Comparison of ENCODE assay signal across 8 cellular contexts in the genomic region with DNA sequence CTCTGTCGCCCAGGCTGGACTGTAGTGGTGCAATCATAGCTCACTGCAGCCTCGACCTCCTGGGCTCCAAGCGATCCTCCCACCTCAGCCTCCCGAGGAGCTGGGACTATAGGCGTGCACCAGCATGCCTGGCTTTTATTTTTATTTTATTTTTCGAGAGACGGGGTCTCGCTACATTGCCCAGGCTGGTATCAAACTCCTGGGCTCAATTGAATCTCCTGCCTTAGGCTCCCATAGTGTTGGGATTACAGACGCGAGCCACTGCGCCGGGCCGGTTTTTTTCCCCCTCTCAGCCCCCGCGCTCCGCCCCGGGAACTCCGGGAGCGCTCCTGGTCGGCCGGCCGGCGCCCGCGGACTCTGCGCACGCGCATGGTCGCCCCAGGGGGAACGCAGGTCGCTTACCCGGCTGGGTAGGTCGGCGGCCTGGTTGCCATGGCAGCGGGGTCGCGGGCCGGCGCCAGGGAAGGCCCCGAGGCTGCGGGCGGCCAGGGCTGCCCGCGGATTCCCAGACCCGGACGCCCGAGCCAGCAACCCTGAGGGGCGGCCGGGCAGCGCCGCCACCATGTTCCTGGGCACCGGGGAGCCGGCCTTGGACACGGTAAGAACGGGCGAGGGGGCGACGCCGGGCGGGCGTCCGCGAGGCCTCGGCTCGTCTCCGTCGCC. TPM values are rescaled to one million over a fixed set of nuclear protein-coding genes. Genes with fewer than 3 reads are reported as not detected.
DNase-seq lines count a peak whose midpoint lies in the region; ATAC-seq and TF ChIP-seq lines count a peak whose summit lies in the region.

A gene with protein sequence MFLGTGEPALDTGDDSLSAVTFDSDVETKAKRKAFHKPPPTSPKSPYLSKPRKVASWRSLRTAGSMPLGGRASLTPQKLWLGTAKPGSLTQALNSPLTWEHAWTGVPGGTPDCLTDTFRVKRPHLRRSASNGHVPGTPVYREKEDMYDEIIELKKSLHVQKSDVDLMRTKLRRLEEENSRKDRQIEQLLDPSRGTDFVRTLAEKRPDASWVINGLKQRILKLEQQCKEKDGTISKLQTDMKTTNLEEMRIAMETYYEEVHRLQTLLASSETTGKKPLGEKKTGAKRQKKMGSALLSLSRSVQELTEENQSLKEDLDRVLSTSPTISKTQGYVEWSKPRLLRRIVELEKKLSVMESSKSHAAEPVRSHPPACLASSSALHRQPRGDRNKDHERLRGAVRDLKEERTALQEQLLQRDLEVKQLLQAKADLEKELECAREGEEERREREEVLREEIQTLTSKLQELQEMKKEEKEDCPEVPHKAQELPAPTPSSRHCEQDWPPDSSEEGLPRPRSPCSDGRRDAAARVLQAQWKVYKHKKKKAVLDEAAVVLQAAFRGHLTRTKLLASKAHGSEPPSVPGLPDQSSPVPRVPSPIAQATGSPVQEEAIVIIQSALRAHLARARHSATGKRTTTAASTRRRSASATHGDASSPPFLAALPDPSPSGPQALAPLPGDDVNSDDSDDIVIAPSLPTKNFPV (plus strand): TSS at position 360 of the 663 bp plus-strand sequence. CDS start 203 bp downstream, at position 563.

- in situ Hi-C loops in GM13976 (cut with MboI; ENCODE audit: low sequenced_read_pairs, unreplicated experiment) = no loop called here

- H3K4me3 ChIP-seq in hepatocyte = peak within 1 kb of the TSS; percentile 68
- peak within 1 kb of the TSS; percentile 68 to 96 for H3K4me3 ChIP-seq in vagina

- H4K20me1 ChIP-seq in hepatocyte (ENCODE audit: insufficient read depth, poor library complexity, severe bottlenecking) = no peaks in the 10 kb centered on the region

- peaks cover 16% of the 10 kb centered on the region for H3K4me1 ChIP-seq in hepatocyte (ENCODE audit: insufficient read depth)
- peaks cover 42% of the 10 kb centered on the region for H3K4me1 ChIP-seq in vagina

- H3K27ac ChIP-seq in hepatocyte (peak within 1 kb of the TSS; percentile 84), vagina (peak within 1 kb of the TSS; percentile 34)

- peak within 1 kb of the TSS; percentile 58 for H2AFZ ChIP-seq in hepatocyte

- intact Hi-C loops in vagina (cut with DNase I) = loop anchor here (5.0 to 10.0 kb wide), 2 partner anchors 76 to 81 kb away; partner anchors contain the start of genes GRIFIN and TTYH3

- WGBS in hepatocyte (ENCODE audit: low lambda C conversion rate, missing lambda C conversion rate) = 5% methylated on average over 66 of the region's 67 CpGs

- H3K36me3 ChIP-seq in hepatocyte (replicated peaks; ENCODE audit: insufficient read depth, low read depth) = no peaks in the 10 kb centered on the region
- no peaks in the 10 kb centered on the region for H3K36me3 ChIP-seq in vagina

- H3K27me3 ChIP-seq in hepatocyte (no peaks in the 10 kb centered on the region), vagina (no peaks in the 10 kb centered on the region)

- ATAC-seq in HG02840 (IDR thresholded peaks at IDR 0.05; ENCODE audit: low FRiP score, unreplicated experiment) = peak; percentile 57

- TF ChIP-seq POLR2A in vagina (IDR thresholded peaks at IDR 0.05) = no peak

- H3K79me2 ChIP-seq in hepatocyte = peaks cover 53% of the 10 kb centered on the region

- no peaks in the 10 kb centered on the region for H3K9me2 ChIP-seq in hepatocyte (replicated peaks; ENCODE audit: insufficient read depth)

- no peaks in the 10 kb centered on the region for H3K9me3 ChIP-seq in hepatocyte (ENCODE audit: low read depth)
- H3K9me3 ChIP-seq in vagina = no peaks in the 10 kb centered on the region

- H3K4me2 ChIP-seq in hepatocyte = peak within 1 kb of the TSS; percentile 95

- TF ChIP-seq CTCF in GM13976 (IDR thresholded peaks at IDR 0.05; ENCODE audit: borderline replicate concordance, control extremely low read depth, extremely low read depth, insufficient read depth, missing control alignments) = no peak
- TF ChIP-seq CTCF in hepatocyte (IDR thresholded peaks at IDR 0.05; ENCODE audit: poor library complexity) = no peak
- no peak for TF ChIP-seq CTCF in vagina (IDR thresholded peaks at IDR 0.05)

- peak; percentile 94 for DNase-seq in GM13976 (ENCODE audit: low spot score)
- peak; percentile 32 for DNase-seq in NCI-H1694 treated with DMSO at 0.1 percent for 48 hours (lab: John Stamatoyannopoulos, UW)
- peak; percentile 87 for DNase-seq in T1000 (lab: John Stamatoyannopoulos, UW)
- peak; percentile 96 for DNase-seq in astrocyte of the hippocampus (ENCODE audit: low read depth, low spot score)
- peak; percentile 96 for DNase-seq in hepatocyte (ENCODE audit: low spot score)
- peak; percentile 54 for DNase-seq in renal cortical epithelial cell (ENCODE audit: low read depth)
- no peak for DNase-seq in vagina (ENCODE audit: extremely low spot score in 2 of 2)

RNA-seq across cellular contexts. Expression of the gene that starts here (rescaled TPM):
- total RNA-seq in hepatocyte (8.2 and 13.3 TPM in 2 replicates), renal cortical epithelial cell (11.1 and 25.8 TPM in 2 replicates), vagina (5.2 TPM)
- 10.0 and 11.8 TPM in 2 replicates for polyA plus RNA-seq in hepatocyte

Comparison
In these comparisons a context has a peak if more than half of its experiments do, and no peak if none do; other contexts are left out.
1. DNase-seq: peak in GM13976 (single experiment), NCI-H1694 treated with DMSO at 0.1 percent for 48 hours (single experiment), T1000 (single experiment), astrocyte of the hippocampus (single experiment), hepatocyte (single experiment) and renal cortical epithelial cell (single experiment); none in vagina (0 of 2).